23 cellular contexts compared by ENCODE assay signal in the genomic region with DNA sequence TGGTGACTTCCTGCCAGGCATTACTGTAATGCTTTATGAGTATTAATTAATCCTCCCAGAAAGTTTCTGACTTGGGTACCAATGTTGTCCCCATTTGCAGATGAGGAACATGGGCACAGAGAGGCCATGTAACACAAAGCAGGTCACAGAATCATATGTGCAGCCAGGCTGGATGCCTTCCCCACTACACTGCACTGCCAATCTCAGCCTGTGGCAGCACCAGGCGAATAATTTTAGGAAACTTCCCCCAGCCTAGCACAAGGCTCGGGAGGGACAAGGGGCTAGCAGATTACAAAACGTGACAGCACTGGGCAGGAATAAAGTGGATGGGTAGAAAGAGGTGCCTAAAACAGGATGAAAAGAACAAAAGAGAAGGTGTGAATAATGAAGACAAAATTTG.
DNase-seq lines count a peak whose midpoint lies in the region; ATAC-seq and TF ChIP-seq lines count a peak whose summit lies in the region.
"Had no signal": no experiment of that assay in that cellular context is flagged by ENCODE, and none has a peak within 500 bp of the region (broad histone marks: within the 10 kb centered on the region; RNA-seq: fewer than 3 reads in every experiment).

No MANE protein-coding gene starts in this region.

- no peaks in the 10 kb centered on the region for H3K36me3 Mint-ChIP-seq in activated CD4-positive, alpha-beta T cell treated with anti-CD3 and anti-CD28 coated beads, Interleukin-2, amount 10 ng/mL, durations not matched to agents 24 days and 14 days (ENCODE audit: low read depth)
- H3K36me3 Mint-ChIP-seq in WTC11 = no peaks in the 10 kb centered on the region
- H3K36me3 Mint-ChIP-seq: CD14-positive monocyte; CD8-positive, alpha-beta memory T cell had no signal

- no peaks in the 10 kb centered on the region for H3K79me2 ChIP-seq in hepatocyte

- H3K4me2 ChIP-seq in hepatocyte = peak overlapping the region; percentile 49
- H3K4me2 ChIP-seq: BLaER1 treated with 17β-estradiol and CSF1 and Interleukin-3, amounts not matched to agents 10 nM and 100 nM had no signal

- H3K4me1 ChIP-seq in hepatocyte (ENCODE audit: insufficient read depth) = peaks cover 12% of the 10 kb centered on the region
- no peaks in the 10 kb centered on the region for H3K4me1 ChIP-seq in A673 (ENCODE audit: insufficient read depth, low read length, poor library complexity, severe bottlenecking)
- H3K4me1 ChIP-seq: BE2C; BLaER1 treated with 17β-estradiol and CSF1 and Interleukin-3, amounts not matched to agents 10 nM and 100 nM; HAP-1 had no signal

- H3K4me3 ChIP-seq in hepatocyte (no peak overlapping the region), A673 (ENCODE audit: low read depth, low read length, poor library complexity, severe bottlenecking) (no peak overlapping the region)
- H3K4me3 ChIP-seq: BLaER1 treated with 17β-estradiol and CSF1 and Interleukin-3, amounts not matched to agents 10 nM and 100 nM; GM12878; GM23248; HAP-1 had no signal

- H3K36me3 ChIP-seq in hepatocyte (replicated peaks; ENCODE audit: insufficient read depth, low read depth) (no peaks in the 10 kb centered on the region), A673 (ENCODE audit: insufficient read depth, low read length, poor library complexity, severe bottlenecking) (no peaks in the 10 kb centered on the region)
- H3K36me3 ChIP-seq: BE2C; BLaER1 treated with 17β-estradiol and CSF1 and Interleukin-3, amounts not matched to agents 10 nM and 100 nM; HAP-1 had no signal

- H3K27me3 Mint-ChIP-seq in activated CD4-positive, alpha-beta T cell treated with anti-CD3 and anti-CD28 coated beads, Interleukin-2, amount 10 ng/mL, durations not matched to agents 24 days and 14 days = peaks cover 2% of the 10 kb centered on the region
- no peaks in the 10 kb centered on the region for H3K27me3 Mint-ChIP-seq in WTC11 (ENCODE audit: low read depth)
- H3K27me3 Mint-ChIP-seq: CD4-positive, alpha-beta T cell; CD8-positive, alpha-beta memory T cell had no signal

- no peaks in the 10 kb centered on the region for H3K9me3 Mint-ChIP-seq in activated CD4-positive, alpha-beta T cell treated with anti-CD3 and anti-CD28 coated beads, Interleukin-2, amount 10 ng/mL, durations not matched to agents 24 days and 14 days
- no peaks in the 10 kb centered on the region for H3K9me3 Mint-ChIP-seq in WTC11
- H3K9me3 Mint-ChIP-seq: CD14-positive monocyte; CD4-positive, alpha-beta T cell; CD8-positive, alpha-beta memory T cell had no signal

- CTCF ChIA-PET in WTC11 (lab: Charles Lee) (no interaction called here), A673 (lab: Charles Lee) (no interaction called here)

- peak; percentile 44 for ATAC-seq in WTC11
- ATAC-seq: GM12878 had no signal

- no TSS peak for BruUV-seq in A673 (replicated peaks; lab: Mats Ljungman, UMichigan)

- no peaks in the 10 kb centered on the region for H3K9me2 ChIP-seq in hepatocyte (replicated peaks; ENCODE audit: insufficient read depth)

- H4K20me1 ChIP-seq in hepatocyte (ENCODE audit: insufficient read depth, poor library complexity, severe bottlenecking) = no peaks in the 10 kb centered on the region
- H4K20me1 ChIP-seq: BLaER1 treated with 17β-estradiol and CSF1 and Interleukin-3, amounts not matched to agents 10 nM and 100 nM had no signal

- peak; percentile 23 for DNase-seq in activated CD4-positive, alpha-beta T cell treated with anti-CD3 and anti-CD28 coated beads, Interleukin-2, amount 10 ng/mL, durations not matched to agents 24 days and 14 days
- DNase-seq in activated CD4-positive, alpha-beta T cell treated with anti-CD3 and anti-CD28 coated beads, Interleukin-2, amount 50 U/mL, for 1 hour = no peak
- DNase-seq in WTC11 (ENCODE audit: low spot score) (no peak), hepatocyte (ENCODE audit: low spot score) (no peak), A673 (ENCODE audit: low spot score) (no peak), anterior cingulate cortex (lab: John Stamatoyannopoulos, UW) (no peak)
- DNase-seq in activated CD8-positive, alpha-beta memory T cell treated with anti-CD3 and anti-CD28 coated beads for 24 hours = no peak
- DNase-seq: ACHN; AML-193; BE2C; CD4-positive, alpha-beta T cell; CD8-positive, alpha-beta memory T cell; DMS 273 treated with DMSO at 0.1 percent for 48 hours; DMS79; EL; GDM1; GM23248; HFFc6 had no signal

- no peaks in the 10 kb centered on the region for H3K4me1 Mint-ChIP-seq in activated CD4-positive, alpha-beta T cell treated with anti-CD3 and anti-CD28 coated beads, Interleukin-2, amount 10 ng/mL, durations not matched to agents 24 days and 14 days
- H3K4me1 Mint-ChIP-seq in WTC11 = peaks cover 1% of the 10 kb centered on the region
- H3K4me1 Mint-ChIP-seq: CD14-positive monocyte; CD8-positive, alpha-beta memory T cell had no signal

- H3K4me3 Mint-ChIP-seq in activated CD4-positive, alpha-beta T cell treated with anti-CD3 and anti-CD28 coated beads, Interleukin-2, amount 10 ng/mL, durations not matched to agents 24 days and 14 days = no peak overlapping the region
- H3K4me3 Mint-ChIP-seq in WTC11 = no peak overlapping the region
- H3K4me3 Mint-ChIP-seq: CD14-positive monocyte; CD4-positive, alpha-beta T cell; CD8-positive, alpha-beta memory T cell; HFFc6 had no signal

- H3K27ac Mint-ChIP-seq in activated CD4-positive, alpha-beta T cell treated with anti-CD3 and anti-CD28 coated beads, Interleukin-2, amount 10 ng/mL, durations not matched to agents 24 days and 14 days = no peak overlapping the region
- H3K27ac Mint-ChIP-seq in WTC11 = no peak overlapping the region
- H3K27ac Mint-ChIP-seq: CD14-positive monocyte; CD4-positive, alpha-beta T cell; CD8-positive, alpha-beta memory T cell; HFFc6 had no signal

- H3K27me3 ChIP-seq in hepatocyte (no peaks in the 10 kb centered on the region), A673 (replicated peaks; ENCODE audit: insufficient read depth, low read depth, low read length, poor library complexity) (peaks cover 53% of the 10 kb centered on the region)
- H3K27me3 ChIP-seq: BE2C; BLaER1 treated with 17β-estradiol and CSF1 and Interleukin-3, amounts not matched to agents 10 nM and 100 nM had no signal

- intact Hi-C loops in activated CD4-positive, alpha-beta T cell treated with anti-CD3 and anti-CD28 coated beads, Interleukin-2, amount 10 ng/mL, durations not matched to agents 24 days and 14 days (cut with micrococcal nuclease) = no loop called here
- intact Hi-C loops in A673 (cut with micrococcal nuclease; ENCODE audit: unreplicated experiment) = no loop called here

- peak overlapping the region; percentile 62 for H3K27ac ChIP-seq in hepatocyte
- H3K27ac ChIP-seq in A673 (ENCODE audit: low read depth, low read length, poor library complexity, severe bottlenecking) = no peak overlapping the region
- H3K27ac ChIP-seq: 22Rv1; BLaER1 treated with 17β-estradiol and CSF1 and Interleukin-3, amounts not matched to agents 10 nM and 100 nM; GM23248 had no signal

- POLR2A ChIA-PET in WTC11 (lab: Charles Lee) (no interaction called here), A673 (lab: Charles Lee; ENCODE audit: low non-redundant PET) (no interaction called here)

- no peak overlapping the region for H2AFZ ChIP-seq in hepatocyte
- H2AFZ ChIP-seq: GM23248 had no signal

- 94% methylated on average over 3 of the region's 3 CpGs for WGBS in hepatocyte (ENCODE audit: low lambda C conversion rate, missing lambda C conversion rate)

- no peak for TF ChIP-seq CTCF in WTC11 (IDR thresholded peaks at IDR 0.05)
- no peak for TF ChIP-seq CTCF in hepatocyte (IDR thresholded peaks at IDR 0.05; ENCODE audit: poor library complexity)
- no peak for TF ChIP-seq CTCF in A673 (conservative IDR thresholded peaks at IDR 0.05; ENCODE audit: low read depth, low read length)

- H3K9me3 ChIP-seq in hepatocyte (ENCODE audit: low read depth) (no peaks in the 10 kb centered on the region), A673 (ENCODE audit: low read depth, low read length, poor library complexity, severe bottlenecking) (no peaks in the 10 kb centered on the region)
- H3K9me3 ChIP-seq: BE2C; BLaER1 treated with 17β-estradiol and CSF1 and Interleukin-3, amounts not matched to agents 10 nM and 100 nM; HAP-1 had no signal

TF ChIP-seq in WTC11, 78 proteins besides CTCF, POLR2A, EP300 and RAD21:
- TF ChIP-seq GRHL2 (CRISPR knock-in tag; IDR thresholded peaks at IDR 0.05; ENCODE audit: insufficient replicate concordance, severe bottlenecking) = no peak
- TF ChIP-seq EMX1 (CRISPR knock-in tag; IDR thresholded peaks at IDR 0.05) = no peak
- TF ChIP-seq ZNF263 (CRISPR knock-in tag; IDR thresholded peaks at IDR 0.05; ENCODE audit: low read depth) = no peak
- TF ChIP-seq, protein P1, sequence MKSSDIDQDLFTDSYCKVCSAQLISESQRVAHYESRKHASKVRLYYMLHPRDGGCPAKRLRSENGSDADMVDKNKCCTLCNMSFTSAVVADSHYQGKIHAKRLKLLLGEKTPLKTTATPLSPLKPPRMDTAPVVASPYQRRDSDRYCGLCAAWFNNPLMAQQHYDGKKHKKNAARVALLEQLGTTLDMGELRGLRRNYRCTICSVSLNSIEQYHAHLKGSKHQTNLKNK (CRISPR knock-in tag; IDR thresholded peaks at IDR 0.05) = no peak
- TF ChIP-seq ZNF423 (CRISPR knock-in tag; IDR thresholded peaks at IDR 0.05) = no peak
- no peak for TF ChIP-seq ZNF138 (CRISPR knock-in tag; conservative IDR thresholded peaks at IDR 0.05)
